In the genomic region with DNA sequence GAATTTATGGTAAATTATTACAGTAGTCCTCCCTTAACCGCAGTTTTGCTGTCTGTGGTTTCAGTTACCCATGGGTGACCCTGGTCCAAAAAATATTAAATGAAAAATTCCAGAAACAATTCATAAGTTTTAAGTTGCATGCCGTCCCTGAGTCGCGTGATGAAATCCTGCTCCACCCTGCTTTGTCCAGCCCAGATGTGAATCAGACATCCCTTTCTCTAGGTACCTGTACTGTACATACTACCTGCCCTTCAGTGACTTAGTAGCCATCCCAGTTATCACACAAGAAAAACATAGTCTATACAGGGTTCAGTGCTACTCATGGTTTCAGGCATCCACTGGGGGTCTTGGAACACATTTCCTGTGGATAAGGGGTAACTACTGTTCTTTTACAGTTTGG, we compare ENCODE assay signal across 20 cellular contexts.
"Had no signal": no experiment of that assay in that cellular context is flagged by ENCODE, and none has a peak within 500 bp of the region (broad histone marks: within the 10 kb centered on the region; RNA-seq: fewer than 3 reads in every experiment).

No MANE protein-coding gene starts in this region.

- H3K27ac Mint-ChIP-seq: progenitor cell of endocrine pancreas; stimulated activated effector memory CD8-positive, alpha-beta T cell treated with anti-CD3 and anti-CD28 coated beads, Interleukin-12 subunit alpha, Interleukin-12 subunit beta, amount 100 ng/mL, for 72 hours; stimulated activated naive CD8-positive, alpha-beta T cell treated with anti-CD3 and anti-CD28 coated beads, Interleukin-15, Interleukin-2, amounts not matched to agents 100 ng/mL and 50 ng/mL, for 24 hours had no signal

- H3K36me3 Mint-ChIP-seq: stimulated activated effector memory CD8-positive, alpha-beta T cell treated with anti-CD3 and anti-CD28 coated beads, Interleukin-12 subunit alpha, Interleukin-12 subunit beta, amount 100 ng/mL, for 72 hours had no signal

- H3K4me3 Mint-ChIP-seq: naive thymus-derived CD8-positive, alpha-beta T cell; stimulated activated effector memory CD8-positive, alpha-beta T cell treated with anti-CD3 and anti-CD28 coated beads, Interleukin-12 subunit alpha, Interleukin-12 subunit beta, amount 100 ng/mL, for 72 hours; stimulated activated naive CD8-positive, alpha-beta T cell treated with anti-CD3 and anti-CD28 coated beads, Interleukin-15, Interleukin-2, amounts not matched to agents 100 ng/mL and 50 ng/mL, for 24 hours had no signal

- H3K4me3 ChIP-seq: heart left ventricle, pancreas, smooth muscle cell, testis, tibial nerve, upper lobe of right lung had no signal

- H3K27me3 Mint-ChIP-seq: progenitor cell of endocrine pancreas had no signal

- FAIRE-seq: pancreas had no signal

- H3K27ac ChIP-seq: foreskin keratinocyte, pancreas, testis, upper lobe of right lung had no signal

- H3K9me3 Mint-ChIP-seq: neural crest cell; stimulated activated effector memory CD8-positive, alpha-beta T cell treated with anti-CD3 and anti-CD28 coated beads, Interleukin-12 subunit alpha, Interleukin-12 subunit beta, amount 100 ng/mL, for 72 hours had no signal

- ATAC-seq: foreskin keratinocyte; heart left ventricle; left colon; left ventricle myocardium superior; naive thymus-derived CD8-positive, alpha-beta T cell; stimulated activated effector memory CD8-positive, alpha-beta T cell treated with anti-CD3 and anti-CD28 coated beads, Interleukin-12 subunit alpha, Interleukin-12 subunit beta, amount 100 ng/mL, for 72 hours; upper lobe of right lung had no signal

- H3K4me1 ChIP-seq: foreskin keratinocyte had no signal

- DNase-seq: effector memory CD4-positive, alpha-beta T cell; foreskin keratinocyte; heart left ventricle; hippocampal formation; left colon; left ventricle myocardium superior; naive thymus-derived CD8-positive, alpha-beta T cell; occipital lobe; pancreas; right cardiac atrium; stimulated activated CD4-positive, alpha-beta T cell treated with anti-CD3 and anti-CD28 coated beads, Interleukin-4, amount 100 ng/mL, for 1 hour; stimulated activated CD8-positive, alpha-beta memory T cell treated with anti-CD3 and anti-CD28 coated beads, Interleukin-4, amount 100 ng/mL, for 48 hours; testis; upper lobe of right lung had no signal

- H3K9me3 ChIP-seq: heart left ventricle, pancreas, testis, tibial nerve, upper lobe of right lung had no signal

- H3K36me3 ChIP-seq: heart left ventricle, pancreas, tibial nerve, upper lobe of right lung had no signal

- H3K27me3 ChIP-seq: heart left ventricle, pancreas, testis, tibial nerve, upper lobe of right lung had no signal

- H3K4me2 ChIP-seq: smooth muscle cell had no signal
